In the genomic region with DNA sequence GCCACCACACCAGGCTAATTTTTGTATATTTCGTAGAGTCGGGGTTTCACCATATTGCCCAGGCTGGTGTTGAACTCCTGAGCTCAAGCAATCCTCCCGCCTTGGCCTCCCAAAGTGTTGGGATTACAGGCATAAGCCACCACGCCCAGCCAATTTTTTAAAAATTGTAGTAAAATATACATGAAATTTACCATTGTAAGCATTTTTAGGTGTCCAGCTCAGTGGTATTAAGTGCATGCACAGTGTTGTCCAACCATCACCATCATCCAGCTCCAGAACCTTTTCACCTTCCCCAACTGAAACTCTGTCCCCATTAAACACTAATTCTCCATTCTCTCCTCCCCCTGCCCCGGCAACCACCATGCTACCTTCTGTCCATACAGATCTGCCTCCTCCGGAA, we compare ENCODE assay signal across 23 cellular contexts. TPM values are rescaled to one million over a fixed set of nuclear protein-coding genes. Genes with fewer than 3 reads are reported as not detected.
A peak's percentile ranks its signal among the peaks of the same experiment; 100 is the strongest.
DNase-seq lines count a peak whose midpoint lies in the region; ATAC-seq and TF ChIP-seq lines count a peak whose summit lies in the region.
"Had no signal": no experiment of that assay in that cellular context is flagged by ENCODE, and none has a peak within 500 bp of the region (broad histone marks: within the 10 kb centered on the region; RNA-seq: fewer than 3 reads in every experiment).

No MANE protein-coding gene starts in this region.

- no peaks in the 10 kb centered on the region for H3K27me3 Mint-ChIP-seq in T-helper 17 cell
- peaks cover 6% of the 10 kb centered on the region for H3K27me3 Mint-ChIP-seq in glutamatergic neuron (ENCODE audit: unreplicated experiment)

- H3K4me1 Mint-ChIP-seq in T-helper 17 cell (peaks cover 2% of the 10 kb centered on the region), glutamatergic neuron (ENCODE audit: low read depth, unreplicated experiment) (peaks cover 7% of the 10 kb centered on the region)

- peaks cover 2% of the 10 kb centered on the region for H3K9me3 Mint-ChIP-seq in glutamatergic neuron (ENCODE audit: unreplicated experiment)

- peak overlapping the region; percentile 79 for H3K27ac ChIP-seq in left ventricle myocardium inferior (replicated peaks)
- H3K27ac ChIP-seq: 22Rv1, C4-2B, KMS-11 had no signal

- no peak for TF ChIP-seq CTCF in left ventricle myocardium inferior (IDR thresholded peaks at IDR 0.05; ENCODE audit: borderline replicate concordance)
- TF ChIP-seq CTCF in glutamatergic neuron (IDR thresholded peaks at IDR 0.05; ENCODE audit: partially characterized antibody, unreplicated experiment) = no peak

- ATAC-seq in left ventricle myocardium superior (no peak), T-helper 17 cell (no peak), GM18909 (IDR thresholded peaks at IDR 0.05; ENCODE audit: poor library complexity, unreplicated experiment) (no peak), GM21786 (IDR thresholded peaks at IDR 0.05; ENCODE audit: unreplicated experiment) (no peak)

- H3K9me3 ChIP-seq in left ventricle myocardium inferior (replicated peaks) = no peaks in the 10 kb centered on the region
- H3K9me3 ChIP-seq in T-helper 17 cell (ENCODE audit: control insufficient read depth, low read length, poor library complexity, severe bottlenecking) = no peaks in the 10 kb centered on the region
- H3K9me3 ChIP-seq: HAP-1, Peyer's patch had no signal

- peaks cover 98% of the 10 kb centered on the region for H3K4me1 ChIP-seq in left ventricle myocardium inferior

- DNase-seq in left ventricle myocardium inferior (no peak), left ventricle myocardium superior (no peak), T-helper 17 cell (no peak), glutamatergic neuron (no peak), RKO (ENCODE audit: low spot score) (no peak), H4 (ENCODE audit: low spot score) (no peak)
- DNase-seq: DMS53; MV-4-11; NCI-H1105 treated with DMSO at 0.1 percent for 48 hours; NCI-H2081; NCI-H2171; NCI-H345; NCI-H524; NCI-H774; NK-92 treated with Interleukin-12 subunit alpha and Interleukin-12 subunit beta, amount 100 ng/mL, for 24 hours; Peyer's patch; Right ventricle myocardium superior had no signal

- H3K36me3 ChIP-seq in left ventricle myocardium inferior = peaks cover 21% of the 10 kb centered on the region
- H3K36me3 ChIP-seq: HAP-1, Peyer's patch had no signal

- intact Hi-C loops in left ventricle myocardium inferior (cut with micrococcal nuclease) (no loop called here), left ventricle myocardium superior (cut with micrococcal nuclease) (no loop called here)

- no peak overlapping the region for H3K27ac Mint-ChIP-seq in T-helper 17 cell
- H3K27ac Mint-ChIP-seq in glutamatergic neuron (ENCODE audit: unreplicated experiment) = peak overlapping the region; percentile 2

- H3K4me3 ChIP-seq in left ventricle myocardium inferior = no peak overlapping the region
- H3K4me3 ChIP-seq: HAP-1, Peyer's patch had no signal

- H3K36me3 Mint-ChIP-seq in T-helper 17 cell (ENCODE audit: low read depth) (no peaks in the 10 kb centered on the region), glutamatergic neuron (ENCODE audit: unreplicated experiment) (no peaks in the 10 kb centered on the region)

- peak overlapping the region; percentile 7 for H3K4me3 Mint-ChIP-seq in T-helper 17 cell
- no peak overlapping the region for H3K4me3 Mint-ChIP-seq in glutamatergic neuron (ENCODE audit: unreplicated experiment)

- H3K27me3 ChIP-seq in left ventricle myocardium inferior (ENCODE audit: low read depth) = no peaks in the 10 kb centered on the region
- H3K27me3 ChIP-seq: Peyer's patch had no signal

RNA-seq across cellular contexts. Expression of a gene that starts 8.5 kb away (rescaled TPM):
- total RNA-seq in left ventricle myocardium inferior = 65.5 TPM
- 69.7 TPM for total RNA-seq in left ventricle myocardium superior
- 10 to 100 TPM in 1 of 2 donors, 1 to 10 TPM in 1; 8.5 to 14.5 TPM for total RNA-seq in T-helper 17 cell
- 9.7 TPM for total RNA-seq in glutamatergic neuron (ENCODE audit: unreplicated experiment)
- total RNA-seq in H4 (2014; rRNA removed; shearing (Covaris generic)) = 34.8 and 47.1 TPM in 2 replicates

RNA-seq across cellular contexts. Expression of a gene that starts 34.5 kb away (rescaled TPM):
- total RNA-seq in left ventricle myocardium inferior (9.5 TPM), left ventricle myocardium superior (11.1 TPM), T-helper 17 cell (not detected), glutamatergic neuron (ENCODE audit: unreplicated experiment) (1.3 TPM)
- total RNA-seq in H4 (2014; rRNA removed; shearing (Covaris generic)) = 2.3 and 7.4 TPM in 2 replicates

RNA-seq across cellular contexts. Expression of a gene that starts 54.8 kb away (rescaled TPM):
- 25.7 TPM for total RNA-seq in left ventricle myocardium inferior
- total RNA-seq in left ventricle myocardium superior = 24.7 TPM
- total RNA-seq in T-helper 17 cell = 10 to 100 TPM in 1 of 2 donors, 1 to 10 TPM in 1; 5.2 to 15.7 TPM
- total RNA-seq in glutamatergic neuron (ENCODE audit: unreplicated experiment) = 701 TPM
- total RNA-seq in H4 (2014; rRNA removed; shearing (Covaris generic)) = 44.2 and 54.8 TPM in 2 replicates

Comparison
In these comparisons a context has a peak if more than half of its experiments do, and no peak if none do; other contexts are left out.
1. RNA of a gene that starts 54.8 kb away (total RNA-seq): 701 TPM in glutamatergic neuron (single experiment); 44.2 to 54.8 TPM in H4, 25.7 TPM in left ventricle myocardium inferior (single experiment), 24.7 TPM in left ventricle myocardium superior (single experiment) and 5.2 to 15.7 TPM in T-helper 17 cell; every median in the first group is over 10 times any median in the second.